In the genomic region with DNA sequence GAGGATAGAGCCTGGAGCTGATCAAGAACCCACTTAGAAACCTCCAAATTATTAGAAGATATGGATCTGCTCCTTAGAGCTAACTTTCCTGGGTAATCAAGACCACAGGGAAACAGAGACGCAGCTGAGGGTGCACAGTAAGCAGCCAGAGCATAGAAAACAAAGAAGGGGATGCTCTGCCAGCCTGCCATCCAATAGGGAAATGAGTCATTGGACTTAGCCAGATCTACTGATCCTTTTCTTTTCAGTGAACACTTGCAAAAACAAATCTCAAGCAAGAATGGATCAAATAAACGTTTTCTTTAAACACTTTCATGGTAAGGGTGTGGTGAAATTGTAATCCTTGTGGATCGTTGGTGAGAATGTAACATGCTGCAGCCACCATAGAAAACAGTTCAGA, we compare ENCODE assay signal across 1 cellular context.
TF ChIP-seq lines count a peak whose summit lies in the region.

No MANE protein-coding gene starts in this region.

TF ChIP-seq in endothelial cell of umbilical vein, 7 proteins besides CTCF, POLR2A, EP300 and RAD21 (continued from another document):
- TF ChIP-seq MYC (IDR thresholded peaks at IDR 0.05; ENCODE audit: low read depth, low read length) (no peak), FOS (IDR thresholded peaks at IDR 0.05; ENCODE audit: borderline replicate concordance, insufficient read depth, low read length) (peak; percentile 91), JUN (IDR thresholded peaks at IDR 0.05; ENCODE audit: borderline replicate concordance, insufficient read depth, insufficient read length, low read depth) (peak; percentile 70), EZH2 (IDR thresholded peaks at IDR 0.05; ENCODE audit: borderline replicate concordance, low read depth, low read length, severe bottlenecking) (no peak), POLR2AphosphoS5 (IDR thresholded peaks at IDR 0.05; ENCODE audit: insufficient read depth, low read depth, low read length) (no peak)
TF ChIP-seq in endothelial cell of umbilical vein: peak in this region for 3.
